Comparison of ENCODE assay signal across 18 cellular contexts in genomic region chr5:68457298-68457697, GRCh38.
"Had no signal": no experiment of that assay in that cellular context is flagged by ENCODE, and none has a peak within 500 bp of the region (broad histone marks: within the 10 kb centered on the region; RNA-seq: fewer than 3 reads in every experiment).

No MANE protein-coding gene starts in this region.

- H3K4me1 Mint-ChIP-seq: memory B cell; stimulated activated memory B cell treated with anti-CD40 and anti-IgM and Interleukin-4, amounts not matched to agents 10 μg/mL and 1 μg/mL and 100 μg/mL, for 72 hours had no signal

- H3K4me1 ChIP-seq: colonic mucosa had no signal

- H3K27me3 ChIP-seq: colonic mucosa, dorsolateral prefrontal cortex, esophagus squamous epithelium, gastroesophageal sphincter, sigmoid colon, upper lobe of right lung had no signal

- H3K4me3 Mint-ChIP-seq: activated CD4-positive, alpha-beta T cell treated with anti-CD3 and anti-CD28 coated beads, Interleukin-2, amount 10 ng/mL, durations not matched to agents 7 days and 5 days; activated CD8-positive, alpha-beta T cell treated with anti-CD3 and anti-CD28 coated beads, Interleukin-2, amount 10 ng/mL, durations not matched to agents 7 days and 5 days; memory B cell; stimulated activated memory B cell treated with anti-CD40 and anti-IgM and Interleukin-4, amounts not matched to agents 10 μg/mL and 1 μg/mL and 100 μg/mL, for 72 hours had no signal

- ATAC-seq: activated CD8-positive, alpha-beta T cell treated with anti-CD3 and anti-CD28 coated beads, Interleukin-2, amount 10 ng/mL, durations not matched to agents 7 days and 5 days; activated naive CD4-positive, alpha-beta T cell treated with anti-CD3 and anti-CD28 coated beads, Interleukin-2, amount 50 U/mL, for 72 hours; stimulated activated memory B cell treated with anti-CD40 and anti-IgM and Interleukin-4, amounts not matched to agents 10 μg/mL and 1 μg/mL and 100 μg/mL, for 72 hours had no signal

- H3K27ac Mint-ChIP-seq: activated CD4-positive, alpha-beta T cell treated with anti-CD3 and anti-CD28 coated beads, Interleukin-2, amount 10 ng/mL, durations not matched to agents 7 days and 5 days; activated CD8-positive, alpha-beta T cell treated with anti-CD3 and anti-CD28 coated beads, Interleukin-2, amount 10 ng/mL, durations not matched to agents 7 days and 5 days; activated naive CD4-positive, alpha-beta T cell treated with anti-CD3 and anti-CD28 coated beads, Interleukin-2, amount 50 U/mL, for 72 hours; memory B cell; stimulated activated memory B cell treated with anti-CD40 and anti-IgM and Interleukin-4, amounts not matched to agents 10 μg/mL and 1 μg/mL and 100 μg/mL, for 72 hours had no signal

- H3K36me3 Mint-ChIP-seq: memory B cell; stimulated activated memory B cell treated with anti-CD40 and anti-IgM and Interleukin-4, amounts not matched to agents 10 μg/mL and 1 μg/mL and 100 μg/mL, for 72 hours had no signal

- H3K27ac ChIP-seq: colonic mucosa, dorsolateral prefrontal cortex, gastroesophageal sphincter, thoracic aorta, upper lobe of right lung had no signal

- H3K9me3 Mint-ChIP-seq: activated naive CD4-positive, alpha-beta T cell treated with anti-CD3 and anti-CD28 coated beads, Interleukin-2, amount 50 U/mL, for 72 hours; memory B cell; stimulated activated memory B cell treated with anti-CD40 and anti-IgM and Interleukin-4, amounts not matched to agents 10 μg/mL and 1 μg/mL and 100 μg/mL, for 72 hours had no signal

- H3K27me3 Mint-ChIP-seq: memory B cell; stimulated activated memory B cell treated with anti-CD40 and anti-IgM and Interleukin-4, amounts not matched to agents 10 μg/mL and 1 μg/mL and 100 μg/mL, for 72 hours had no signal

- H3K36me3 ChIP-seq: colonic mucosa, esophagus squamous epithelium, gastroesophageal sphincter, sigmoid colon, thoracic aorta, upper lobe of right lung had no signal

- H3K4me3 ChIP-seq: colonic mucosa, dorsolateral prefrontal cortex, esophagus squamous epithelium, gastroesophageal sphincter, mucosa of descending colon, sigmoid colon, smooth muscle cell, thoracic aorta, upper lobe of right lung had no signal

- DNase-seq: activated CD4-positive, alpha-beta T cell treated with anti-CD3 and anti-CD28 coated beads, Interleukin-2, amount 10 ng/mL, durations not matched to agents 7 days and 5 days; activated CD4-positive, CD25-positive, alpha-beta regulatory T cell treated with anti-CD3 and anti-CD28 coated beads, Interleukin-2, amount 50 U/mL, for 72 hours; activated CD8-positive, alpha-beta T cell treated with anti-CD3 and anti-CD28 coated beads, Interleukin-2, amount 10 ng/mL, durations not matched to agents 7 days and 5 days; activated gamma-delta T cell treated with Interleukin-2 at 50 U/mL for 16 hours; aorta; dorsolateral prefrontal cortex; esophagus squamous epithelium; sigmoid colon; stimulated activated CD4-positive, alpha-beta T cell treated with anti-CD3 and anti-CD28 coated beads, Interleukin-15, amount 100 ng/mL, for 24 hours; upper lobe of right lung had no signal

- H3K9me3 ChIP-seq: colonic mucosa, esophagus squamous epithelium, mucosa of descending colon, sigmoid colon, thoracic aorta, upper lobe of right lung had no signal
